Comparison of ENCODE assay signal across 17 cellular contexts in the genomic region with DNA sequence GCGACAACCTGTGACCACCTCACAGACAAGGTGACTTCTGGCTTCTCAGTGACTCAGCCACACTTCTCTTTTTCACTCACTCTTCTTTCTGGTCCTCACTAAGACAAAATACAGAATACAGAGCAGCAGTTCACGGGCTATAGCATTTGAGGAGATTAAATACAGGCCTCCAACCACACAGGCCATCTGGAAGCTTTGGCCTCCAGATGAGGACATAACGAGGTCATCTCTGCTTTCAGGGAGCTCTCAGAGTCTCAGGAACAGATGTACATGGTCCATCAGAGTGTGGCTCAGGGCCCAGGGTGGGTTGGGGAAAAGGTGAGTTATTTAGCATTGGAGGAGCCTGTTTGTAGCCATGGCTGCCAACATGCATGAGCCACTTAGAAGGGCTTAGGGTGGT.
A peak's percentile ranks its signal among the peaks of the same experiment; 100 is the strongest.
DNase-seq lines count a peak whose midpoint lies in the region; TF ChIP-seq lines count a peak whose summit lies in the region.
"Had no signal": no experiment of that assay in that cellular context is flagged by ENCODE, and none has a peak within 500 bp of the region (broad histone marks: within the 10 kb centered on the region; RNA-seq: fewer than 3 reads in every experiment).

No MANE protein-coding gene starts in this region.

- POLR2A ChIA-PET in RWPE1 (lab: Yijun Ruan, JAX; ENCODE audit: low non-redundant PET): no interaction called here

- intact Hi-C loops in thyroid gland (cut with DNase I): no loop called here

- no peaks in the 10 kb centered on the region for H3K27me3 ChIP-seq in thyroid gland
- H3K27me3 ChIP-seq: BLaER1 treated with 17β-estradiol and CSF1 and Interleukin-3, amounts not matched to agents 10 nM and 100 nM had no signal

- whole genome bisulfite sequencing in thyroid gland, 2 donors: 88 to 92% methylated on average over 3 of the region's 3 CpGs

- no peaks in the 10 kb centered on the region for H3K9me3 ChIP-seq in thyroid gland
- H3K9me3 ChIP-seq: BLaER1 treated with 17β-estradiol and CSF1 and Interleukin-3, amounts not matched to agents 10 nM and 100 nM had no signal

- H3K36me3 ChIP-seq in thyroid gland: no peaks in the 10 kb centered on the region

- H3K4me1 ChIP-seq in thyroid gland: peaks cover 37 to 47% of the 10 kb centered on the region in 2 donors

- no peak overlapping the region for H3K4me3 ChIP-seq in thyroid gland (replicated peaks in 1 of 3)
- H3K4me3 ChIP-seq: BLaER1 treated with 17β-estradiol and CSF1 and Interleukin-3, amounts not matched to agents 10 nM and 100 nM had no signal

- TF ChIP-seq POLR2A in thyroid gland (IDR thresholded peaks at IDR 0.05): no peak

- CTCF ChIA-PET in RWPE1 (lab: Yijun Ruan, JAX): interaction anchor here (0.5 kb wide), 1 partner anchor 209 kb away, joined by 3 read pairs; no protein-coding TSS in a partner anchor

- TF ChIP-seq CTCF in thyroid gland (IDR thresholded peaks at IDR 0.05) (no peak), RWPE1 (conservative IDR thresholded peaks at IDR 0.05; ENCODE audit: low read depth) (no peak)

- peak overlapping the region in 2 of 3 donors; percentile 48 to 91 for H3K27ac ChIP-seq in thyroid gland
- no peak overlapping the region for H3K27ac ChIP-seq in RWPE1
- H3K27ac ChIP-seq: BLaER1 treated with 17β-estradiol and CSF1 and Interleukin-3, amounts not matched to agents 10 nM and 100 nM had no signal

- DNase-seq in NCI-H82 (lab: John Stamatoyannopoulos, UW) (peak; percentile 50), NCI-H82 treated with DMSO at 0.1 percent for 48 hours (lab: John Stamatoyannopoulos, UW; ENCODE audit: unreplicated experiment) (no peak), NCI-H2029 (lab: John Stamatoyannopoulos, UW) (peak; percentile 35), cerebellar cortex (ENCODE audit: low spot score) (peak; percentile 5), thyroid gland (no peak), RWPE1 (ENCODE audit: low spot score) (no peak)
- no peak for DNase-seq in stimulated activated CD4-positive, alpha-beta T cell treated with anti-CD3 and anti-CD28 coated beads, Interleukin-1b, Interleukin-23, amount 100 ng/mL, for 48 hours
- DNase-seq: Calu3; CD8-positive, alpha-beta T cell; H7; KBM-7; NCI-H1105; NCI-H1694; NCI-H2107; NCI-H446; SIG-M5 had no signal

Comparison
In these comparisons a context has a peak if more than half of its experiments do, and no peak if none do; other contexts are left out.
1. DNase-seq: peak in NCI-H82 (single experiment), NCI-H2029 (single experiment) and cerebellar cortex (single experiment); none in NCI-H82 treated with DMSO at 0.1 percent for 48 hours (single experiment), thyroid gland (0 of 2), stimulated activated CD4-positive, alpha-beta T cell treated with anti-CD3 and anti-CD28 coated beads, Interleukin-1b, Interleukin-23, amount 100 ng/mL, for 48 hours (single experiment) and RWPE1 (single experiment).